In genomic region chr3:37229291-37229690, GRCh38 we compare ENCODE assay signal across 16 cellular contexts.
"Had no signal": no experiment of that assay in that cellular context is flagged by ENCODE, and none has a peak within 500 bp of the region (broad histone marks: within the 10 kb centered on the region; RNA-seq: fewer than 3 reads in every experiment).

No MANE protein-coding gene starts in this region.

- H3K36me3 Mint-ChIP-seq: activated CD4-positive, alpha-beta memory T cell treated with anti-CD3 and anti-CD28 coated beads for 36 hours; activated naive CD4-positive, alpha-beta T cell treated with anti-CD3 and anti-CD28 coated beads, Interleukin-2, amount 50 U/mL, for 72 hours; memory B cell had no signal

- H3K36me3 ChIP-seq: heart right ventricle, left lung, pancreas, tibial artery, vagina had no signal

- ATAC-seq: activated naive CD4-positive, alpha-beta T cell treated with anti-CD3 and anti-CD28 coated beads, Interleukin-2, amount 50 U/mL, for 72 hours; activated T-cell treated with anti-CD3 and anti-CD28 coated beads, Interleukin-2, amount 50 U/mL, for 4 hours; foreskin keratinocyte; heart right ventricle; left lung; stimulated activated naive CD8-positive, alpha-beta T cell treated with anti-CD3 and anti-CD28 coated beads, Interleukin-15, amount 100 ng/mL, for 72 hours had no signal

- H3K27ac Mint-ChIP-seq: activated CD4-positive, alpha-beta memory T cell treated with anti-CD3 and anti-CD28 coated beads for 36 hours; activated naive CD4-positive, alpha-beta T cell treated with anti-CD3 and anti-CD28 coated beads, Interleukin-2, amount 50 U/mL, for 72 hours; memory B cell; stimulated activated naive CD8-positive, alpha-beta T cell treated with anti-CD3 and anti-CD28 coated beads, Interleukin-15, amount 100 ng/mL, for 72 hours had no signal

- H3K4me3 ChIP-seq: heart right ventricle, left lung, pancreas, tibial artery, vagina had no signal

- H3K27ac ChIP-seq: foreskin keratinocyte, heart right ventricle, left lung, tibial artery, vagina, VCaP had no signal

- H3K9me3 Mint-ChIP-seq: activated CD4-positive, alpha-beta memory T cell treated with anti-CD3 and anti-CD28 coated beads for 36 hours; activated naive CD4-positive, alpha-beta T cell treated with anti-CD3 and anti-CD28 coated beads, Interleukin-2, amount 50 U/mL, for 72 hours; activated T-cell treated with anti-CD3 and anti-CD28 coated beads, Interleukin-2, amount 50 U/mL, for 4 hours; memory B cell; stimulated activated naive CD8-positive, alpha-beta T cell treated with anti-CD3 and anti-CD28 coated beads, Interleukin-15, amount 100 ng/mL, for 72 hours had no signal

- H3K4me1 ChIP-seq: left lung, tibial artery, vagina had no signal

- H3K27me3 ChIP-seq: foreskin keratinocyte, heart right ventricle, left lung, pancreas, vagina had no signal

- H3K4me1 Mint-ChIP-seq: memory B cell had no signal

- H3K27me3 Mint-ChIP-seq: stimulated activated naive CD8-positive, alpha-beta T cell treated with anti-CD3 and anti-CD28 coated beads, Interleukin-15, amount 100 ng/mL, for 72 hours had no signal

- H3K9me3 ChIP-seq: heart right ventricle, left lung, pancreas, tibial artery, vagina had no signal

- DNase-seq: activated CD4-positive, alpha-beta memory T cell treated with anti-CD3 and anti-CD28 coated beads for 36 hours; activated effector memory CD4-positive, alpha-beta T cell treated with anti-CD3 and anti-CD28 coated beads, Interleukin-2, amount 50 U/mL, for 16 hours; activated T-cell treated with anti-CD3 and anti-CD28 coated beads, Interleukin-2, amount 50 U/mL, for 4 hours; foreskin keratinocyte; heart right ventricle; left lung; stimulated activated CD4-positive, alpha-beta T cell treated with anti-CD3 and anti-CD28 coated beads, Interleukin-15, amount 100 ng/mL, for 24 hours; stimulated activated CD4-positive, alpha-beta T cell treated with anti-CD3 and anti-CD28 coated beads, Interleukin-4, amount 100 ng/mL, for 24 hours; stimulated activated naive CD8-positive, alpha-beta T cell treated with anti-CD3 and anti-CD28 coated beads, Interleukin-15, amount 100 ng/mL, for 72 hours; T-helper 9 cell; tibial artery had no signal

- H3K4me3 Mint-ChIP-seq: activated CD4-positive, alpha-beta memory T cell treated with anti-CD3 and anti-CD28 coated beads for 36 hours; activated T-cell treated with anti-CD3 and anti-CD28 coated beads, Interleukin-2, amount 50 U/mL, for 4 hours; memory B cell; stimulated activated naive CD8-positive, alpha-beta T cell treated with anti-CD3 and anti-CD28 coated beads, Interleukin-15, amount 100 ng/mL, for 72 hours had no signal
